12 cellular contexts compared by ENCODE assay signal in genomic region chr1:25631750-25632495, GRCh38. TPM values are rescaled to one million over a fixed set of nuclear protein-coding genes. Genes with fewer than 3 reads are reported as not detected.
DNase-seq lines count a peak whose midpoint lies in the region; ATAC-seq and TF ChIP-seq lines count a peak whose summit lies in the region.
"Had no signal": no experiment of that assay in that cellular context is flagged by ENCODE, and none has a peak within 500 bp of the region (broad histone marks: within the 10 kb centered on the region; RNA-seq: fewer than 3 reads in every experiment).

No MANE protein-coding gene starts in this region.

- H3K4me1 ChIP-seq in mesenchymal stem cell (ENCODE audit: control insufficient read depth, insufficient read depth, low read depth, low read length) = no peaks in the 10 kb centered on the region

- H2AK5ac ChIP-seq in mesenchymal stem cell (ENCODE audit: low read length, severe bottlenecking) = no peak overlapping the region

- peaks cover 8% of the 10 kb centered on the region for H3K9me3 Mint-ChIP-seq in activated T-cell treated with anti-CD3 and anti-CD28 coated beads, Interleukin-2, amount 50 U/mL, for 4 hours
- H3K9me3 Mint-ChIP-seq in type B pancreatic cell = no peaks in the 10 kb centered on the region

- ATAC-seq in activated T-cell treated with anti-CD3 and anti-CD28 coated beads, Interleukin-2, amount 50 U/mL, for 4 hours = peak; percentile 42 to 52

- no peaks in the 10 kb centered on the region for H3K36me3 ChIP-seq in mesenchymal stem cell (ENCODE audit: control insufficient read depth in 1 of 2, insufficient read depth in 2 of 2, low read depth in 1 of 2, low read length in 2 of 2)

- H3K36me3 Mint-ChIP-seq in activated T-cell treated with anti-CD3 and anti-CD28 coated beads, Interleukin-2, amount 50 U/mL, for 4 hours (ENCODE audit: insufficient read depth) = peaks cover 6% of the 10 kb centered on the region
- H3K36me3 Mint-ChIP-seq in type B pancreatic cell = peaks cover 4% of the 10 kb centered on the region

- H3K4me3 ChIP-seq in coronary artery = peak overlapping the region; percentile 56
- peak overlapping the region in 1 of 2 experiments; percentile 69 for H3K4me3 ChIP-seq in mesenchymal stem cell (ENCODE audit: insufficient read depth in 1 of 2, low read depth in 1 of 2, low read length in 2 of 2)

- H3K27ac Mint-ChIP-seq in type B pancreatic cell = no peak overlapping the region

- no peaks in the 10 kb centered on the region for H3K27me3 ChIP-seq in mesenchymal stem cell (ENCODE audit: control insufficient read depth in 1 of 2, insufficient read depth in 1 of 2, low read length in 2 of 2)
- H3K27me3 ChIP-seq: dorsolateral prefrontal cortex had no signal

- no peak overlapping the region for H4K91ac ChIP-seq in mesenchymal stem cell (ENCODE audit: low read length)

- peak overlapping the region; percentile 70 for H3K9ac ChIP-seq in mesenchymal stem cell (ENCODE audit: low read length)

- no peak overlapping the region for H4K8ac ChIP-seq in mesenchymal stem cell (ENCODE audit: low read length)

- H3K4me3 Mint-ChIP-seq in activated T-cell treated with anti-CD3 and anti-CD28 coated beads, Interleukin-2, amount 50 U/mL, for 4 hours = peak overlapping the region; percentile 81
- no peak overlapping the region for H3K4me3 Mint-ChIP-seq in type B pancreatic cell

- WGBS in mesenchymal stem cell = 92% methylated on average over 10 of the region's 11 CpGs

- no peak overlapping the region for H3K4ac ChIP-seq in mesenchymal stem cell (ENCODE audit: low read depth in 1 of 2, low read length in 2 of 2)

- H3K14ac ChIP-seq in mesenchymal stem cell (ENCODE audit: low read length in 2 of 2) = no peak overlapping the region

- TF ChIP-seq CTCF in coronary artery (IDR thresholded peaks at IDR 0.05) (no peak), type B pancreatic cell (conservative IDR thresholded peaks at IDR 0.05) (no peak)

- no peak overlapping the region for H2BK120ac ChIP-seq in mesenchymal stem cell (ENCODE audit: low read depth, low read length)

- peaks cover 69% of the 10 kb centered on the region for H3K4me1 Mint-ChIP-seq in activated T-cell treated with anti-CD3 and anti-CD28 coated beads, Interleukin-2, amount 50 U/mL, for 4 hours (ENCODE audit: low read depth)
- peaks cover 5% of the 10 kb centered on the region for H3K4me1 Mint-ChIP-seq in type B pancreatic cell (ENCODE audit: unreplicated experiment)

- no peak overlapping the region for H2AFZ ChIP-seq in mesenchymal stem cell (ENCODE audit: low read depth, low read length)

- peaks cover 6% of the 10 kb centered on the region for H3K27me3 Mint-ChIP-seq in activated T-cell treated with anti-CD3 and anti-CD28 coated beads, Interleukin-2, amount 50 U/mL, for 4 hours (ENCODE audit: low read depth)
- H3K27me3 Mint-ChIP-seq in type B pancreatic cell = peaks cover 9% of the 10 kb centered on the region

- H3K9me3 ChIP-seq in mesenchymal stem cell (ENCODE audit: control insufficient read depth, low read length) = no peaks in the 10 kb centered on the region

- H3K27ac ChIP-seq in coronary artery (peak overlapping the region in 1 of 2 donors; percentile 71), mesenchymal stem cell (ENCODE audit: low read length, poor library complexity, severe bottlenecking) (no peak overlapping the region)

- no peak overlapping the region for H2BK12ac ChIP-seq in mesenchymal stem cell (ENCODE audit: low read length in 2 of 2)

- no peak overlapping the region for H3K23ac ChIP-seq in mesenchymal stem cell (ENCODE audit: low read length in 2 of 2)

- no peaks in the 10 kb centered on the region for H3K79me1 ChIP-seq in mesenchymal stem cell (replicated peaks; ENCODE audit: low read length, poor library complexity, severe bottlenecking)

- H3K4me2 ChIP-seq in mesenchymal stem cell (ENCODE audit: low read length, poor library complexity, severe bottlenecking) = no peak overlapping the region

- DNase-seq in activated T-cell treated with anti-CD3 and anti-CD28 coated beads, Interleukin-2, amount 50 U/mL, for 4 hours = no peak
- no peak for DNase-seq in activated T-cell treated with anti-CD3 and anti-CD28 coated beads, Interleukin-2, amount 50 U/mL, for 1 hour
- DNase-seq in coronary artery (ENCODE audit: low spot score) (peak; percentile 64), mesenchymal stem cell (no peak), type B pancreatic cell (ENCODE audit: extremely low spot score, unreplicated experiment) (peak; percentile 24), SW 1271 (lab: John Stamatoyannopoulos, UW) (no peak), LoVo (ENCODE audit: low spot score) (no peak), NCI-H1092 treated with DMSO at 0.1 percent for 48 hours (lab: John Stamatoyannopoulos, UW) (no peak)
- DNase-seq: dorsolateral prefrontal cortex; NCI-H146; nucleus accumbens; stimulated activated CD4-positive, alpha-beta T cell treated with anti-CD3 and anti-CD28 coated beads, Interleukin-4, amount 100 ng/mL, for 1 hour had no signal

- no peak overlapping the region for H2BK15ac ChIP-seq in mesenchymal stem cell (ENCODE audit: low read depth, poor library complexity, severe bottlenecking)

- H3K18ac ChIP-seq in mesenchymal stem cell (ENCODE audit: low read depth in 1 of 2, low read length in 2 of 2) = no peak overlapping the region

- no peak overlapping the region for H2BK5ac ChIP-seq in mesenchymal stem cell (ENCODE audit: low read depth, low read length, poor library complexity, severe bottlenecking)

RNA-seq across cellular contexts. Expression of gene MAN1C1, which starts 15.3 kb away (rescaled TPM):
- total RNA-seq in activated T-cell treated with anti-CD3 and anti-CD28 coated beads, Interleukin-2, amount 50 U/mL, for 4 hours = 1 to 10 TPM; 2.7 to 5.7 (median 3.1) TPM
- polyA plus RNA-seq in mesenchymal stem cell (2013, experiment 1 of 2) = 11.2 TPM
- polyA plus RNA-seq in mesenchymal stem cell (2013, experiment 2 of 2) = 11.4 TPM
- 6.4 and 9.1 TPM in 2 replicates for total RNA-seq in type B pancreatic cell (ENCODE audit: low replicate concordance)

Comparison
In these comparisons a context has a peak if more than half of its experiments do, and no peak if none do; other contexts are left out.
1. DNase-seq: peak in coronary artery (single experiment) and type B pancreatic cell (single experiment); none in activated T-cell treated with anti-CD3 and anti-CD28 coated beads, Interleukin-2, amount 50 U/mL, for 4 hours (single experiment), activated T-cell treated with anti-CD3 and anti-CD28 coated beads, Interleukin-2, amount 50 U/mL, for 1 hour (single experiment), mesenchymal stem cell (single experiment), SW 1271 (0 of 2), LoVo (single experiment) and NCI-H1092 treated with DMSO at 0.1 percent for 48 hours (single experiment).